8 cellular contexts compared by ENCODE assay signal in genomic region chr9:35639241-35639640, GRCh38. TPM values are rescaled to one million over a fixed set of nuclear protein-coding genes. Genes with fewer than 3 reads are reported as not detected.
DNase-seq lines count a peak whose midpoint lies in the region; ATAC-seq, FAIRE-seq and TF ChIP-seq lines count a peak whose summit lies in the region.
"Not testable (repeated sequence)": the region's sequence is repeated elsewhere in the genome, so short reads cannot be mapped to it uniquely, and the experiment has no call there.
"Had no signal": no experiment of that assay in that cellular context is flagged by ENCODE, and none has a peak within 500 bp of the region (broad histone marks: within the 10 kb centered on the region; RNA-seq: fewer than 3 reads in every experiment).

No MANE protein-coding gene starts in this region.

- peak in 1 of 5 donors; percentile 24 for DNase-seq in CD4-positive, alpha-beta memory T cell
- DNase-seq in H54 (ENCODE audit: insufficient read length, low spot score); activated CD8-positive, alpha-beta T cell treated with anti-CD3 and anti-CD28 coated beads, Interleukin-2, amount 10 ng/mL, durations not matched to agents 7 days and 5 days; effector memory CD8-positive, alpha-beta T cell; small intestine: not testable (repeated sequence)

- not testable (repeated sequence) for H3K4me3 ChIP-seq in CD4-positive, alpha-beta memory T cell (ENCODE audit: low read length in 2 of 2); small intestine (ENCODE audit: low read depth in 1 of 2, low read length in 2 of 2)

- not testable (repeated sequence) for H3K27ac ChIP-seq in CD4-positive, alpha-beta memory T cell (ENCODE audit: low read depth, low read length); small intestine (ENCODE audit: low read depth in 1 of 2, low read length in 1 of 2)

- H3K4me3 Mint-ChIP-seq in CD4-positive, alpha-beta memory T cell = peak overlapping the region in 6 of 8 donors; percentile 6 to 72 (median 34)
- peak overlapping the region; percentile 59 for H3K4me3 Mint-ChIP-seq in T-helper 1 cell treated with Interleukin-12 subunit alpha and Interleukin-12 subunit beta and Interleukin-4 antibody, amounts not matched to agents 30 μg/mL and 1 μg/mL, for 36 hours
- H3K4me3 Mint-ChIP-seq in activated CD8-positive, alpha-beta T cell treated with anti-CD3 and anti-CD28 coated beads, Interleukin-2, amount 10 ng/mL, durations not matched to agents 7 days and 5 days = peak overlapping the region; percentile 43
- H3K4me3 Mint-ChIP-seq in activated naive CD4-positive, alpha-beta T cell treated with anti-CD3 and anti-CD28 coated beads, Interleukin-2, amount 50 U/mL, for 24 hours = peak overlapping the region; percentile 52
- peak overlapping the region; percentile 21 to 54 for H3K4me3 Mint-ChIP-seq in effector memory CD8-positive, alpha-beta T cell

- FAIRE-seq in H54 (lab: Jason Lieb, UNC) = peak; percentile 70
- peak; percentile 33 for FAIRE-seq in small intestine (lab: Jason Lieb, UNC)

- CTCF ChIA-PET in CD4-positive, alpha-beta memory T cell (lab: Charles Lee; ENCODE audit: partially characterized antibody) = interaction anchor here (0.7 to 3.5 kb wide), 4 partner anchors 19 to 58 kb away, joined by 3 to 11 read pairs (median 4); partner anchors contain the start of genes CCDC107 and RMRP
- CTCF ChIA-PET in activated CD8-positive, alpha-beta T cell treated with anti-CD3 and anti-CD28 coated beads, Interleukin-2, amount 10 ng/mL, durations not matched to agents 7 days and 5 days (lab: Charles Lee) = interaction anchor here (0.6 to 4.1 kb wide), 10 partner anchors 9 to 57 kb away, joined by 3 to 37 read pairs (median 10); partner anchors contain the start of genes ARHGEF39, CCDC107 and RMRP

- H3K4me1 ChIP-seq in CD4-positive, alpha-beta memory T cell (ENCODE audit: insufficient read depth, low read length) = peaks cover 32% of the 10 kb centered on the region
- not testable (repeated sequence) for H3K4me1 ChIP-seq in small intestine (ENCODE audit: control insufficient read depth in 2 of 2, insufficient read depth in 1 of 2, low read depth in 1 of 2, low read length in 1 of 2)

- ATAC-seq in activated CD8-positive, alpha-beta T cell treated with anti-CD3 and anti-CD28 coated beads, Interleukin-2, amount 10 ng/mL, durations not matched to agents 7 days and 5 days = peak; percentile 64
- peak; percentile 64 for ATAC-seq in effector memory CD8-positive, alpha-beta T cell (replicated peaks)

- not testable (repeated sequence) for H3K9me3 Mint-ChIP-seq in CD4-positive, alpha-beta memory T cell; activated CD8-positive, alpha-beta T cell treated with anti-CD3 and anti-CD28 coated beads, Interleukin-2, amount 10 ng/mL, durations not matched to agents 7 days and 5 days (ENCODE audit: insufficient read depth); activated naive CD4-positive, alpha-beta T cell treated with anti-CD3 and anti-CD28 coated beads, Interleukin-2, amount 50 U/mL, for 24 hours; effector memory CD8-positive, alpha-beta T cell
- H3K9me3 Mint-ChIP-seq in T-helper 1 cell treated with Interleukin-12 subunit alpha and Interleukin-12 subunit beta and Interleukin-4 antibody, amounts not matched to agents 30 μg/mL and 1 μg/mL, for 36 hours = peaks cover 14% of the 10 kb centered on the region

- POLR2A ChIA-PET in CD4-positive, alpha-beta memory T cell (lab: Charles Lee; ENCODE audit: partially characterized antibody) = interaction anchor here (0.7 to 2.5 kb wide), 3 partner anchors 11 to 93 kb away, joined by 3 to 6 read pairs (median 5); partner anchors contain the start of genes CREB3, SIT1 and TLN1
- POLR2A ChIA-PET in activated CD8-positive, alpha-beta T cell treated with anti-CD3 and anti-CD28 coated beads, Interleukin-2, amount 10 ng/mL, durations not matched to agents 7 days and 5 days (lab: Charles Lee) = interaction anchor here (0.7 to 2.3 kb wide), 9 partner anchors 8 to 93 kb away, joined by 3 to 11 read pairs (median 7); partner anchors contain the start of genes ARHGEF39, CCDC107, CREB3 and RMRP

- H3K36me3 ChIP-seq in CD4-positive, alpha-beta memory T cell (ENCODE audit: insufficient read depth, low read length); small intestine (ENCODE audit: control insufficient read depth in 2 of 2, insufficient read depth in 2 of 2, low read length in 2 of 2): not testable (repeated sequence)

- not testable (repeated sequence) for H3K9me3 ChIP-seq in CD4-positive, alpha-beta memory T cell (ENCODE audit: control insufficient read depth in 1 of 2, low read length in 2 of 2); small intestine (ENCODE audit: control insufficient read depth, low read depth)

- 41 to 79% (median 60%) methylated on average over 1 of the region's 1 CpG for WGBS in small intestine, 3 donors

- H3K27me3 Mint-ChIP-seq in CD4-positive, alpha-beta memory T cell; T-helper 1 cell treated with Interleukin-12 subunit alpha and Interleukin-12 subunit beta and Interleukin-4 antibody, amounts not matched to agents 30 μg/mL and 1 μg/mL, for 36 hours (ENCODE audit: low read depth); activated CD8-positive, alpha-beta T cell treated with anti-CD3 and anti-CD28 coated beads, Interleukin-2, amount 10 ng/mL, durations not matched to agents 7 days and 5 days (ENCODE audit: low read depth); activated naive CD4-positive, alpha-beta T cell treated with anti-CD3 and anti-CD28 coated beads, Interleukin-2, amount 50 U/mL, for 24 hours; effector memory CD8-positive, alpha-beta T cell: not testable (repeated sequence)

- peaks cover 5 to 15% of the 10 kb centered on the region in 2 donors for H3K36me3 Mint-ChIP-seq in CD4-positive, alpha-beta memory T cell
- peaks cover 26% of the 10 kb centered on the region for H3K36me3 Mint-ChIP-seq in T-helper 1 cell treated with Interleukin-12 subunit alpha and Interleukin-12 subunit beta and Interleukin-4 antibody, amounts not matched to agents 30 μg/mL and 1 μg/mL, for 36 hours (ENCODE audit: low read depth)
- peaks cover 42% of the 10 kb centered on the region for H3K36me3 Mint-ChIP-seq in activated CD8-positive, alpha-beta T cell treated with anti-CD3 and anti-CD28 coated beads, Interleukin-2, amount 10 ng/mL, durations not matched to agents 7 days and 5 days (ENCODE audit: low read depth)
- not testable (repeated sequence) for H3K36me3 Mint-ChIP-seq in activated naive CD4-positive, alpha-beta T cell treated with anti-CD3 and anti-CD28 coated beads, Interleukin-2, amount 50 U/mL, for 24 hours; effector memory CD8-positive, alpha-beta T cell (ENCODE audit: insufficient read depth)

- not testable (repeated sequence) for H3K27me3 ChIP-seq in CD4-positive, alpha-beta memory T cell (ENCODE audit: insufficient read depth, low read length); small intestine (ENCODE audit: control insufficient read depth in 2 of 2, insufficient read depth in 2 of 2, low read length in 2 of 2)

- not testable (repeated sequence) for TF ChIP-seq POLR2A in H54 (IDR thresholded peaks at IDR 0.05; ENCODE audit: low read depth, low read length)

- intact Hi-C loops in CD4-positive, alpha-beta memory T cell (cut with micrococcal nuclease) = not testable (repeated sequence)

- H3K4me1 Mint-ChIP-seq in CD4-positive, alpha-beta memory T cell = peaks cover 22 to 75% (median 47%) of the 10 kb centered on the region in 4 donors
- H3K4me1 Mint-ChIP-seq in T-helper 1 cell treated with Interleukin-12 subunit alpha and Interleukin-12 subunit beta and Interleukin-4 antibody, amounts not matched to agents 30 μg/mL and 1 μg/mL, for 36 hours (ENCODE audit: low read depth) = peaks cover 43% of the 10 kb centered on the region
- H3K4me1 Mint-ChIP-seq in activated CD8-positive, alpha-beta T cell treated with anti-CD3 and anti-CD28 coated beads, Interleukin-2, amount 10 ng/mL, durations not matched to agents 7 days and 5 days (ENCODE audit: low read depth) = peaks cover 73% of the 10 kb centered on the region
- H3K4me1 Mint-ChIP-seq in activated naive CD4-positive, alpha-beta T cell treated with anti-CD3 and anti-CD28 coated beads, Interleukin-2, amount 50 U/mL, for 24 hours = peaks cover 74% of the 10 kb centered on the region
- peaks cover 49 to 59% of the 10 kb centered on the region in 2 donors for H3K4me1 Mint-ChIP-seq in effector memory CD8-positive, alpha-beta T cell (ENCODE audit: low read depth in 2 of 2)

- peak overlapping the region in 6 of 7 donors; percentile 15 to 85 (median 72) for H3K27ac Mint-ChIP-seq in CD4-positive, alpha-beta memory T cell
- peak overlapping the region; percentile 80 for H3K27ac Mint-ChIP-seq in T-helper 1 cell treated with Interleukin-12 subunit alpha and Interleukin-12 subunit beta and Interleukin-4 antibody, amounts not matched to agents 30 μg/mL and 1 μg/mL, for 36 hours
- peak overlapping the region; percentile 91 for H3K27ac Mint-ChIP-seq in activated CD8-positive, alpha-beta T cell treated with anti-CD3 and anti-CD28 coated beads, Interleukin-2, amount 10 ng/mL, durations not matched to agents 7 days and 5 days
- H3K27ac Mint-ChIP-seq in activated naive CD4-positive, alpha-beta T cell treated with anti-CD3 and anti-CD28 coated beads, Interleukin-2, amount 50 U/mL, for 24 hours = peak overlapping the region; percentile 87
- H3K27ac Mint-ChIP-seq in effector memory CD8-positive, alpha-beta T cell = peak overlapping the region; percentile 89 to 92

RNA-seq across cellular contexts. Expression of gene SIT1, which starts 11.5 kb away (rescaled TPM):
- 10 to 100 TPM; 68.7 to 70.2 TPM for total RNA-seq in CD4-positive, alpha-beta memory T cell
- 100 to 1,000 TPM; 163 to 231 TPM for polyA plus RNA-seq in CD4-positive, alpha-beta memory T cell
- 100 to 1,000 TPM; 213 to 220 TPM for total RNA-seq in activated CD8-positive, alpha-beta T cell treated with anti-CD3 and anti-CD28 coated beads, Interleukin-2, amount 10 ng/mL, durations not matched to agents 7 days and 5 days
- 1 to 10 TPM in 2 of 3 donors, under 1 TPM in 1; 0.89 to 5.9 (median 1.7) TPM for polyA plus RNA-seq in small intestine
- total RNA-seq: GM23248 had no signal
- polyA plus RNA-seq: GM23248 had no signal

RNA-seq across cellular contexts. Expression of gene RMRP, which starts 18.6 kb away (rescaled TPM):
- total RNA-seq in CD4-positive, alpha-beta memory T cell = over 10,000 TPM; 18,678 to 21,585 TPM
- polyA plus RNA-seq in CD4-positive, alpha-beta memory T cell = 10 to 100 TPM in 1 of 2 donors, not detected in 1; 54.3 TPM
- total RNA-seq in activated CD8-positive, alpha-beta T cell treated with anti-CD3 and anti-CD28 coated beads, Interleukin-2, amount 10 ng/mL, durations not matched to agents 7 days and 5 days = over 10,000 TPM in 1 of 2 experiments, 1,000 to 10,000 TPM in 1; 7,126 to 12,592 TPM
- 100 to 1,000 TPM in 1 of 3 donors, not detected in 2; 269 TPM for polyA plus RNA-seq in small intestine
- polyA plus RNA-seq: GM23248 had no signal

RNA-seq across cellular contexts. Expression of gene CCDC107, which starts 18.9 kb away (rescaled TPM):
- total RNA-seq in CD4-positive, alpha-beta memory T cell = 10 to 100 TPM; 28.4 to 30.4 TPM
- polyA plus RNA-seq in CD4-positive, alpha-beta memory T cell = 10 to 100 TPM; 90.5 to 92.5 TPM
- total RNA-seq in activated CD8-positive, alpha-beta T cell treated with anti-CD3 and anti-CD28 coated beads, Interleukin-2, amount 10 ng/mL, durations not matched to agents 7 days and 5 days = 10 to 100 TPM; 34.8 to 36.8 TPM
- 10 to 100 TPM; 21.3 to 49.0 (median 33.2) TPM for polyA plus RNA-seq in small intestine

RNA-seq across cellular contexts. Expression of gene CD72, which starts 21.0 kb away (rescaled TPM):
- 1 to 10 TPM; 4.4 to 6.5 TPM for total RNA-seq in CD4-positive, alpha-beta memory T cell
- 1 to 10 TPM; 1.4 to 1.8 TPM for polyA plus RNA-seq in CD4-positive, alpha-beta memory T cell
- total RNA-seq in activated CD8-positive, alpha-beta T cell treated with anti-CD3 and anti-CD28 coated beads, Interleukin-2, amount 10 ng/mL, durations not matched to agents 7 days and 5 days = 10 to 100 TPM; 11.6 to 15.0 TPM
- 1 to 10 TPM in 2 of 3 donors, under 1 TPM in 1; 0.54 to 2.3 (median 1.6) TPM for polyA plus RNA-seq in small intestine

RNA-seq across cellular contexts. Expression of gene ARHGEF39, which starts 25.8 kb away (rescaled TPM):
- not detected for total RNA-seq in CD4-positive, alpha-beta memory T cell
- polyA plus RNA-seq in CD4-positive, alpha-beta memory T cell = 1 to 10 TPM; 1.0 to 1.1 TPM
- total RNA-seq in activated CD8-positive, alpha-beta T cell treated with anti-CD3 and anti-CD28 coated beads, Interleukin-2, amount 10 ng/mL, durations not matched to agents 7 days and 5 days = 10 to 100 TPM; 17.2 to 17.3 TPM
- polyA plus RNA-seq in small intestine = 1 to 10 TPM in 1 of 3 donors, under 1 TPM in 2; 0.54 to 8.7 (median 0.89) TPM
